Comparison of ENCODE assay signal across 1 cellular context in genomic region chr14:34023824-34024767, GRCh38.
TF ChIP-seq lines count a peak whose summit lies in the region.

No MANE protein-coding gene starts in this region.

TF ChIP-seq in HepG2, 621 proteins besides CTCF, POLR2A, EP300 and RAD21 (continued from another document and continues in another):
- TF ChIP-seq ZNF800 (CRISPR knock-in tag; IDR thresholded peaks at IDR 0.05) (peak; percentile 72; the same call in 1 of the 2 replicates), ZNF367 (CRISPR knock-in tag; IDR thresholded peaks at IDR 0.05; ENCODE audit: borderline replicate concordance) (no peak), YY1 (IDR thresholded peaks at IDR 0.05; ENCODE audit: insufficient read depth, insufficient replicate concordance, low read depth, low read length) (no peak), PRDM15 (CRISPR knock-in tag; IDR thresholded peaks at IDR 0.05) (no peak), ZSCAN25 (CRISPR knock-in tag; IDR thresholded peaks at IDR 0.05) (peak; percentile 71), NCOA2 (CRISPR knock-in tag; IDR thresholded peaks at IDR 0.05) (peak; percentile 96), KLF15 (CRISPR knock-in tag; IDR thresholded peaks at IDR 0.05; ENCODE audit: borderline replicate concordance) (no peak), ZNF260 (CRISPR knock-in tag; IDR thresholded peaks at IDR 0.05; ENCODE audit: borderline replicate concordance, low read depth) (no peak), ZHX1 (CRISPR knock-in tag; IDR thresholded peaks at IDR 0.05; ENCODE audit: low read depth) (peak; percentile 56; the same call in 1 of the 2 replicates), ATF7-NPFF (CRISPR knock-in tag; IDR thresholded peaks at IDR 0.05; ENCODE audit: low read depth) (no peak; the same call in 1 of the 2 replicates), SIN3A (IDR thresholded peaks at IDR 0.05; ENCODE audit: borderline replicate concordance, low read depth, low read length) (no peak), ZNF326 (CRISPR knock-in tag; IDR thresholded peaks at IDR 0.05; ENCODE audit: borderline replicate concordance) (no peak), NBN (conservative IDR thresholded peaks at IDR 0.05) (no peak), KAT2B (IDR thresholded peaks at IDR 0.05; ENCODE audit: borderline replicate concordance, low read depth, low read length) (no peak), KLF9 (CRISPR knock-in tag; IDR thresholded peaks at IDR 0.05; ENCODE audit: low read depth) (no peak), IKZF5 (CRISPR knock-in tag; IDR thresholded peaks at IDR 0.05) (peak; percentile 98), ZKSCAN8 (CRISPR knock-in tag; IDR thresholded peaks at IDR 0.05; ENCODE audit: borderline replicate concordance) (peak; percentile 96; the same call in 1 of the 2 replicates), SNRNP70 (IDR thresholded peaks at IDR 0.05; ENCODE audit: low read depth, low read length) (no peak), ZNF558 (CRISPR knock-in tag; IDR thresholded peaks at IDR 0.05; ENCODE audit: borderline replicate concordance) (no peak), E2F1 (CRISPR knock-in tag; IDR thresholded peaks at IDR 0.05) (no peak), SOX5 (CRISPR knock-in tag; IDR thresholded peaks at IDR 0.05; ENCODE audit: borderline replicate concordance) (peak; percentile 99), ZNF83 (CRISPR knock-in tag; IDR thresholded peaks at IDR 0.05; ENCODE audit: borderline replicate concordance) (no peak), MXD3 (CRISPR knock-in tag; IDR thresholded peaks at IDR 0.05) (no peak), PAXIP1 (CRISPR knock-in tag; conservative IDR thresholded peaks at IDR 0.05) (peak; percentile 99), TRAFD1 (CRISPR knock-in tag; IDR thresholded peaks at IDR 0.05; ENCODE audit: borderline replicate concordance) (no peak), PHF20 (CRISPR knock-in tag; IDR thresholded peaks at IDR 0.05) (no peak), PLRG1 (conservative IDR thresholded peaks at IDR 0.05) (no peak), SIX1 (CRISPR knock-in tag; IDR thresholded peaks at IDR 0.05; ENCODE audit: borderline replicate concordance) (peak; percentile 41), BCL3 (CRISPR knock-in tag; IDR thresholded peaks at IDR 0.05) (peak; percentile 67; the same call in 1 of the 2 replicates), ZNF556 (CRISPR knock-in tag; IDR thresholded peaks at IDR 0.05; ENCODE audit: borderline replicate concordance) (peak; percentile 35; the same call in 1 of the 2 replicates), NFKB2 (CRISPR knock-in tag; IDR thresholded peaks at IDR 0.05; ENCODE audit: borderline replicate concordance) (no peak), ATAD3A (CRISPR knock-in tag; IDR thresholded peaks at IDR 0.05) (no peak), ZNF770 (CRISPR knock-in tag; IDR thresholded peaks at IDR 0.05) (no peak), RBAK (CRISPR knock-in tag; IDR thresholded peaks at IDR 0.05) (no peak; the same call in 1 of the 2 replicates), ADNP (CRISPR knock-in tag; IDR thresholded peaks at IDR 0.05) (no peak), ZNF331 (CRISPR knock-in tag; IDR thresholded peaks at IDR 0.05) (peak; percentile 92), ZNF788 (CRISPR knock-in tag; IDR thresholded peaks at IDR 0.05; ENCODE audit: borderline replicate concordance) (peak; percentile 93; the same call in 1 of the 2 replicates)
